1 cellular context compared by ENCODE assay signal in genomic region chr18:713135-713490, GRCh38.
TF ChIP-seq lines count a peak whose summit lies in the region.

No MANE protein-coding gene starts in this region.

TF ChIP-seq in H1, 55 proteins besides CTCF, POLR2A, EP300 and RAD21 (continued from another document):
- TF ChIP-seq E2F6 (IDR thresholded peaks at IDR 0.05): peak; percentile 40; the same call in 1 of the 2 replicates
